ENCODE assay signal across 1 cellular context in genomic region chr16:88640520-88641247, GRCh38.
TF ChIP-seq lines count a peak whose summit lies in the region.

No MANE protein-coding gene starts in this region.

TF ChIP-seq in H1, 55 proteins besides CTCF, POLR2A, EP300 and RAD21:
- TF ChIP-seq KDM5A (IDR thresholded peaks at IDR 0.05; ENCODE audit: low read length), result no peak
- TF ChIP-seq CBX5 (IDR thresholded peaks at IDR 0.05; ENCODE audit: low read depth, low read length), result no peak
- no peak for TF ChIP-seq BCL11A (IDR thresholded peaks at IDR 0.05; ENCODE audit: low read depth in 2 of 2, low read length in 2 of 2)
- TF ChIP-seq RFX5 (IDR thresholded peaks at IDR 0.05; ENCODE audit: borderline replicate concordance, low read depth, low read length), result no peak
- TF ChIP-seq SRF (IDR thresholded peaks at IDR 0.05; ENCODE audit: low read depth, low read length), result no peak
- no peak for TF ChIP-seq TBP (IDR thresholded peaks at IDR 0.05; ENCODE audit: low read depth, low read length)
- TF ChIP-seq SP4 (IDR thresholded peaks at IDR 0.05; ENCODE audit: low read length), result no peak
- no peak for TF ChIP-seq TAF1 (IDR thresholded peaks at IDR 0.05; ENCODE audit: low read depth, low read length)
- TF ChIP-seq TEAD4 (IDR thresholded peaks at IDR 0.05; ENCODE audit: low read depth, low read length), result no peak
- no peak for TF ChIP-seq YY1 (IDR thresholded peaks at IDR 0.05; ENCODE audit: low read depth, low read length)
- TF ChIP-seq CBX8 (IDR thresholded peaks at IDR 0.05; ENCODE audit: borderline replicate concordance, low read depth, low read length), result no peak
- TF ChIP-seq JUN (IDR thresholded peaks at IDR 0.05; ENCODE audit: low read depth, low read length), result no peak
- no peak for TF ChIP-seq FOSL1 (IDR thresholded peaks at IDR 0.05; ENCODE audit: insufficient read depth, low read depth, low read length)
- TF ChIP-seq NANOG (IDR thresholded peaks at IDR 0.05; ENCODE audit: insufficient read depth, low read depth, low read length, poor library complexity, severe bottlenecking), result no peak
- no peak for TF ChIP-seq CREB1 (IDR thresholded peaks at IDR 0.05)
TF ChIP-seq in H1: peak in this region for 0.
